ENCODE assay signal across 23 cellular contexts in the genomic region with DNA sequence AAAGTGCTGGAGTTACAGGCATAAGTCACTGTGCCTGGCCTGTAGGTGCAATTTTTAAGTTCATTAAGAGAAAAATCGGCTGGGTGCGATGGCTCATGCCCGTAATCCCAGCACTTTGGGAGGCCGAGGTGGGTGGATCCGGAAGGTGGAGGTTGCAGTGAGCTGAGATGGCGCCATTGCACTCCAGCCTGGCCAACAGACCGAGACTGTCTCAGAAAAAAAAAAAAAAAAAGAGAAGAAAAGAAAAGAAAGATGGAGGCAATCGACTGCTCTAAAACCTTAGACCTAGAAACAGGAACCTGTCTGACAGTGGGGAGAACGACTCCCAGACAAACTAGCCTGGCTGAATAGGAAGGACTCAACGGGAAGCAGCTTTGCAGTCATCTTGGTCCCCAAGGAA.
"Had no signal": no experiment of that assay in that cellular context is flagged by ENCODE, and none has a peak within 500 bp of the region (broad histone marks: within the 10 kb centered on the region; RNA-seq: fewer than 3 reads in every experiment).

No MANE protein-coding gene starts in this region.

- H3K36me3 Mint-ChIP-seq: activated naive CD4-positive, alpha-beta T cell treated with anti-CD3 and anti-CD28 coated beads, Interleukin-2, amount 10 ng/mL, durations not matched to agents 7 days and 5 days; naive B cell had no signal

- H3K27ac Mint-ChIP-seq: activated B cell treated with CpG ODN at 0.5 μM for 24 hours; activated CD4-positive, alpha-beta T cell treated with anti-CD3 and anti-CD28 coated beads for 36 hours; activated naive CD4-positive, alpha-beta T cell treated with anti-CD3 and anti-CD28 coated beads, Interleukin-2, amount 10 ng/mL, durations not matched to agents 7 days and 5 days; dendritic cell treated with granulocyte-macrophage colony-stimulating factor and Interleukin-4, amounts not matched to agents 40 ng/mL and 50 ng/mL, for 4 days; naive B cell; stimulated activated naive CD8-positive, alpha-beta T cell treated with anti-CD3 and anti-CD28 coated beads, Interleukin-15, amount 100 ng/mL, for 72 hours had no signal

- H3K4me3 ChIP-seq: body of pancreas, cardiac muscle cell, lower lobe of right lung, right lobe of liver, skin epidermis, tibial artery had no signal

- H3K27ac ChIP-seq: body of pancreas, cardiac muscle cell, lower lobe of right lung, right lobe of liver, skin epidermis, tibial artery had no signal

- H3K4me1 ChIP-seq: body of pancreas, lower lobe of right lung, right lobe of liver, tibial artery had no signal

- H3K27me3 Mint-ChIP-seq: activated B cell treated with CpG ODN at 0.5 μM for 24 hours; dendritic cell treated with granulocyte-macrophage colony-stimulating factor and Interleukin-4, amounts not matched to agents 40 ng/mL and 50 ng/mL, for 4 days; naive B cell; stimulated activated naive CD8-positive, alpha-beta T cell treated with anti-CD3 and anti-CD28 coated beads, Interleukin-15, amount 100 ng/mL, for 72 hours had no signal

- H3K27me3 ChIP-seq: body of pancreas, cardiac muscle cell, right lobe of liver, tibial artery had no signal

- H3K4me3 Mint-ChIP-seq: activated B cell treated with CpG ODN at 0.5 μM for 24 hours; activated CD4-positive, alpha-beta T cell treated with anti-CD3 and anti-CD28 coated beads for 36 hours; activated naive CD4-positive, alpha-beta T cell treated with anti-CD3 and anti-CD28 coated beads, Interleukin-2, amount 10 ng/mL, durations not matched to agents 7 days and 5 days; activated T-cell treated with anti-CD3 and anti-CD28 coated beads, Interleukin-2, amount 50 U/mL, for 4 hours; dendritic cell treated with granulocyte-macrophage colony-stimulating factor and Interleukin-4, amounts not matched to agents 40 ng/mL and 50 ng/mL, for 4 days; naive B cell; stimulated activated naive CD8-positive, alpha-beta T cell treated with anti-CD3 and anti-CD28 coated beads, Interleukin-15, amount 100 ng/mL, for 72 hours had no signal

- H3K9me3 ChIP-seq: body of pancreas, lower lobe of right lung, right lobe of liver, tibial artery had no signal

- FAIRE-seq: kidney had no signal

- H3K4me1 Mint-ChIP-seq: activated B cell treated with CpG ODN at 0.5 μM for 24 hours, naive B cell had no signal

- ATAC-seq: activated CD4-positive, alpha-beta T cell treated with anti-CD3 and anti-CD28 coated beads for 36 hours; activated T-cell treated with anti-CD3 and anti-CD28 coated beads, Interleukin-2, amount 50 U/mL, for 4 hours; body of pancreas; lower lobe of right lung; right lobe of liver; stimulated activated naive CD8-positive, alpha-beta T cell treated with anti-CD3 and anti-CD28 coated beads, Interleukin-15, amount 100 ng/mL, for 72 hours had no signal

- H3K9me3 Mint-ChIP-seq: activated B cell treated with CpG ODN at 0.5 μM for 24 hours; activated naive CD4-positive, alpha-beta T cell treated with anti-CD3 and anti-CD28 coated beads, Interleukin-2, amount 10 ng/mL, durations not matched to agents 7 days and 5 days; activated T-cell treated with anti-CD3 and anti-CD28 coated beads, Interleukin-2, amount 50 U/mL, for 4 hours; dendritic cell treated with granulocyte-macrophage colony-stimulating factor and Interleukin-4, amounts not matched to agents 40 ng/mL and 50 ng/mL, for 4 days; naive B cell; stimulated activated naive CD8-positive, alpha-beta T cell treated with anti-CD3 and anti-CD28 coated beads, Interleukin-15, amount 100 ng/mL, for 72 hours had no signal

- DNase-seq: activated B cell treated with CpG ODN at 0.5 μM for 24 hours; activated CD4-positive, alpha-beta T cell treated with anti-CD3 and anti-CD28 coated beads for 36 hours; activated CD4-positive, alpha-beta T cell treated with anti-CD3 and anti-CD28 coated beads, Interleukin-2, amount 50 U/mL, for 4 hours; activated CD8-positive, alpha-beta memory T cell treated with anti-CD3 and anti-CD28 coated beads, Interleukin-2, amount 50 U/mL, for 48 hours; activated naive CD4-positive, alpha-beta T cell treated with anti-CD3 and anti-CD28 coated beads, Interleukin-2, amount 10 ng/mL, durations not matched to agents 7 days and 5 days; activated T-cell treated with anti-CD3 and anti-CD28 coated beads, Interleukin-2, amount 50 U/mL, for 4 hours; body of pancreas; effector CD4-positive, alpha-beta T cell; erythroblast; foreskin fibroblast; kidney; lower lobe of right lung; mesendoderm; naive B cell; nucleus accumbens; stimulated activated CD4-positive, alpha-beta T cell treated with anti-CD3 and anti-CD28 coated beads, Interleukin-1b, Interleukin-23, amount 100 ng/mL, for 48 hours; stimulated activated naive CD8-positive, alpha-beta T cell treated with anti-CD3 and anti-CD28 coated beads, Interleukin-15, amount 100 ng/mL, for 72 hours; T-helper 9 cell had no signal

- H3K36me3 ChIP-seq: cardiac muscle cell, lower lobe of right lung, right lobe of liver, tibial artery had no signal
